In the genomic region with DNA sequence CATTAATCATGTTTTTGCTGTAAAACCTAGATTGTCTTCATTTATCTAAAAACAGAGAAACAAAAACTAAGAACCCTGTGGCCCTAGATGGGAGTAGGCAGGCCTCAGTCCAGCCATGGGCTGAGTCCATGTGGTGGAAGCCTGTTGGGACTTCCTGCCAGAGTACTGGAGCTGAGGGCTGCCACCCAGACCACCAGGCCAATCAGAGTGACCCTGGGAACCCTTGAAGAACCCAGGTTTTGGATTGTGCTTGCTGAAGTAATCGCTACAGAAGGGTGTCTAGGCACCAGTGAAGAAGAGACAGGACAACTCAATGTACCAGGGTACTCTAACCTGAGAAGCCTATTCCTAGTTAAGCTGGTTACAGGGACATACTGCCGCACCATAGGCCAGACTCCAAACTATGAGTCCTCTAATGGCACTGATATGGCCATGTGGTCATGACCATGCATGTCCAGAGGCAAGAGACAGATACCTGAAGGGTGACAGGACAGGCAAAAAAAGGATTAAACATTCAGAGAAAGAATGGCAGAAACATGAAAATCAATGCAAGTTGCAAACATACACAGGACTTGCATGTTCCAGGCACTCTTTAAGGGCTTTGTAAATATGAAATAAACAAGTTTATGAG, we compare ENCODE assay signal across 9 cellular contexts. TPM values are rescaled to one million over a fixed set of nuclear protein-coding genes. Genes with fewer than 3 reads are reported as not detected.
DNase-seq lines count a peak whose midpoint lies in the region; ATAC-seq, FAIRE-seq and TF ChIP-seq lines count a peak whose summit lies in the region.
"Had no signal": no experiment of that assay in that cellular context is flagged by ENCODE, and none has a peak within 500 bp of the region (broad histone marks: within the 10 kb centered on the region; RNA-seq: fewer than 3 reads in every experiment).

No MANE protein-coding gene starts in this region.

- ATAC-seq in left ventricle myocardium superior (no peak), upper lobe of left lung (ENCODE audit: low FRiP score in 2 of 2) (no peak), HG02852 (IDR thresholded peaks at IDR 0.05; ENCODE audit: unreplicated experiment) (no peak), left colon (no peak)
- ATAC-seq in naive thymus-derived CD8-positive, alpha-beta T cell = peak in 1 of 2 donors; percentile 3

- H3K9me3 ChIP-seq in left ventricle myocardium inferior (replicated peaks) (no peaks in the 10 kb centered on the region), upper lobe of left lung (no peaks in the 10 kb centered on the region)

- TF ChIP-seq EP300 in upper lobe of left lung (IDR thresholded peaks at IDR 0.05) = no peak

- peak; percentile 55 for FAIRE-seq in bronchial epithelial cell (lab: Jason Lieb, UNC)

- POLR2A ChIA-PET in naive thymus-derived CD8-positive, alpha-beta T cell (lab: Charles Lee) = interaction anchor here (0.8 kb wide), 1 partner anchor 9 kb away, joined by 3 read pairs; no protein-coding TSS in a partner anchor

- H3K27me3 ChIP-seq in left ventricle myocardium inferior (ENCODE audit: low read depth) (no peaks in the 10 kb centered on the region), bronchial epithelial cell (ENCODE audit: control insufficient read depth, insufficient read depth, low read length) (no peaks in the 10 kb centered on the region), upper lobe of left lung (no peaks in the 10 kb centered on the region)

- DNase-seq in left ventricle myocardium inferior (no peak), left ventricle myocardium superior (no peak), bronchial epithelial cell (ENCODE audit: low read depth) (peak; percentile 66), upper lobe of left lung (no peak), DMS 273 treated with DMSO at 0.1 percent for 48 hours (lab: John Stamatoyannopoulos, UW) (no peak), left colon (no peak)
- no peak for DNase-seq in naive thymus-derived CD8-positive, alpha-beta T cell

- peaks cover 82% of the 10 kb centered on the region for H3K4me1 ChIP-seq in left ventricle myocardium inferior
- peaks cover 65 to 83% (median 79%) of the 10 kb centered on the region in 4 donors for H3K4me1 ChIP-seq in upper lobe of left lung

- no peak overlapping the region for H3K4me3 ChIP-seq in left ventricle myocardium inferior
- no peak overlapping the region for H3K4me3 ChIP-seq in bronchial epithelial cell (ENCODE audit: low read depth, low read length)
- H3K4me3 ChIP-seq in upper lobe of left lung = no peak overlapping the region
- H3K4me3 ChIP-seq: lung had no signal

- H3K27me3 Mint-ChIP-seq in naive thymus-derived CD8-positive, alpha-beta T cell = no peaks in the 10 kb centered on the region

- H3K4me3 Mint-ChIP-seq in naive thymus-derived CD8-positive, alpha-beta T cell = no peak overlapping the region

- peaks cover 13 to 35% (median 28%) of the 10 kb centered on the region in 4 donors for H3K4me1 Mint-ChIP-seq in naive thymus-derived CD8-positive, alpha-beta T cell

- H3K36me3 ChIP-seq in left ventricle myocardium inferior (peaks cover 54% of the 10 kb centered on the region), bronchial epithelial cell (ENCODE audit: control insufficient read depth, insufficient read depth, low read length) (peaks cover 20% of the 10 kb centered on the region), upper lobe of left lung (peaks cover 24 to 87% (median 55%) of the 10 kb centered on the region in 4 donors)

- no peak for TF ChIP-seq CTCF in left ventricle myocardium inferior (IDR thresholded peaks at IDR 0.05; ENCODE audit: borderline replicate concordance)
- no peak for TF ChIP-seq CTCF in bronchial epithelial cell (IDR thresholded peaks at IDR 0.05; ENCODE audit: insufficient read depth, low read length, severe bottlenecking)
- no peak for TF ChIP-seq CTCF in upper lobe of left lung (IDR thresholded peaks at IDR 0.05)

- H3K27ac Mint-ChIP-seq in naive thymus-derived CD8-positive, alpha-beta T cell = peak overlapping the region in 7 of 10 donors; percentile 7 to 92 (median 59)

- H3K9me3 Mint-ChIP-seq in naive thymus-derived CD8-positive, alpha-beta T cell = no peaks in the 10 kb centered on the region

- H3K27ac ChIP-seq in left ventricle myocardium inferior (replicated peaks) (peak overlapping the region; percentile 66), upper lobe of left lung (peak overlapping the region; percentile 26 to 87 (median 78))

- peaks cover 0 to 45% (median 15%) of the 10 kb centered on the region in 3 donors for H3K36me3 Mint-ChIP-seq in naive thymus-derived CD8-positive, alpha-beta T cell

- intact Hi-C loops in left ventricle myocardium inferior (cut with micrococcal nuclease) (no loop called here), left ventricle myocardium superior (cut with micrococcal nuclease) (no loop called here), left colon (cut with DNase I, micrococcal nuclease) (no loop called here)

- WGBS in upper lobe of left lung, 2 donors = 98 to 100% methylated on average over 2 of the region's 2 CpGs

- TF ChIP-seq POLR2A in upper lobe of left lung (IDR thresholded peaks at IDR 0.05) = no peak

RNA-seq across cellular contexts. Expression of a gene that starts 12.9 kb away (rescaled TPM):
- 12.1 TPM for total RNA-seq in left ventricle myocardium inferior
- 11.2 TPM for total RNA-seq in left ventricle myocardium superior
- total RNA-seq in bronchial epithelial cell = 5.0 and 7.0 TPM in 2 replicates
- 10 to 100 TPM; 15.0 to 17.4 TPM for total RNA-seq in naive thymus-derived CD8-positive, alpha-beta T cell
- 10 to 100 TPM in 2 of 3 donors, 1 to 10 TPM in 1; 8.0 to 17.1 (median 10.9) TPM for polyA plus RNA-seq in naive thymus-derived CD8-positive, alpha-beta T cell
- 100 to 1,000 TPM in 1 of 6 donors, 10 to 100 TPM in 5; 32.5 to 128 (median 82.4) TPM for total RNA-seq in upper lobe of left lung
- total RNA-seq in left colon = 10 to 100 TPM; 19.2 to 33.7 TPM

RNA-seq across cellular contexts. Expression of a gene that starts 33.0 kb away (rescaled TPM):
- total RNA-seq in left ventricle myocardium inferior (2.1 TPM), left ventricle myocardium superior (1.1 TPM), bronchial epithelial cell (1.1 and 1.8 TPM in 2 replicates), upper lobe of left lung (10 to 100 TPM in 4 of 6 donors, 1 to 10 TPM in 2; 7.4 to 52.4 (median 14.3) TPM), left colon (1 to 10 TPM; 4.5 to 8.3 TPM)
- 1 to 10 TPM; 7.5 to 8.7 TPM for total RNA-seq in naive thymus-derived CD8-positive, alpha-beta T cell
- polyA plus RNA-seq in naive thymus-derived CD8-positive, alpha-beta T cell = under 1 TPM; 0.50 to 0.94 (median 0.57) TPM

RNA-seq across cellular contexts. Expression of a gene that starts 33.0 kb away (rescaled TPM):
- 54.0 TPM for total RNA-seq in left ventricle myocardium inferior
- 50.6 TPM for total RNA-seq in left ventricle myocardium superior
- 17.9 and 24.6 TPM in 2 replicates for total RNA-seq in bronchial epithelial cell
- total RNA-seq in naive thymus-derived CD8-positive, alpha-beta T cell = 10 to 100 TPM; 31.9 to 41.2 TPM
- polyA plus RNA-seq in naive thymus-derived CD8-positive, alpha-beta T cell = 10 to 100 TPM; 10.2 to 13.8 (median 10.7) TPM
- total RNA-seq in upper lobe of left lung = 10 to 100 TPM; 71.1 to 99.5 (median 79.8) TPM
- total RNA-seq in left colon = 100 to 1,000 TPM in 1 of 2 donors, 10 to 100 TPM in 1; 86.8 to 106 TPM

RNA-seq across cellular contexts. Expression of a gene that starts 51.9 kb away (rescaled TPM):
- 386 TPM for total RNA-seq in left ventricle myocardium inferior
- 263 TPM for total RNA-seq in left ventricle myocardium superior
- not detected in 2 replicates for total RNA-seq in bronchial epithelial cell
- total RNA-seq in naive thymus-derived CD8-positive, alpha-beta T cell = not detected
- not detected for polyA plus RNA-seq in naive thymus-derived CD8-positive, alpha-beta T cell
- 1 to 10 TPM in 1 of 6 donors, under 1 TPM in 2, not detected in 3; 0.07 to 1.2 (median 0.10) TPM for total RNA-seq in upper lobe of left lung
- total RNA-seq in left colon = not detected
